ENCODE assay signal across 10 cellular contexts in genomic region chr18:5894613-5895299, GRCh38. TPM values are rescaled to one million over a fixed set of nuclear protein-coding genes. Genes with fewer than 3 reads are reported as not detected.
DNase-seq lines count a peak whose midpoint lies in the region; ATAC-seq, FAIRE-seq and TF ChIP-seq lines count a peak whose summit lies in the region.
"Had no signal": no experiment of that assay in that cellular context is flagged by ENCODE, and none has a peak within 500 bp of the region (broad histone marks: within the 10 kb centered on the region; RNA-seq: fewer than 3 reads in every experiment).

No MANE protein-coding gene starts in this region.

- CTCF ChIA-PET in activated naive CD4-positive, alpha-beta T cell treated with anti-CD3 and anti-CD28 coated beads for 36 hours (lab: Charles Lee): interaction anchor here (0.7 kb wide), 1 partner anchor 833 kb away, joined by 3 read pairs; no protein-coding TSS in a partner anchor

- in situ Hi-C loops in astrocyte of the cerebellum (cut with HindIII; ENCODE audit: low sequenced_read_pairs): no loop called here

- intact Hi-C loops in activated naive CD4-positive, alpha-beta T cell treated with anti-CD3 and anti-CD28 coated beads for 36 hours (cut with micrococcal nuclease): loop anchor here (5.0 kb wide), 2 partner anchors 78 to 262 kb away; no protein-coding TSS in a partner anchor
- intact Hi-C loops in lower lobe of right lung (cut with DNase I): no loop called here

- H3K9me3 ChIP-seq in lower lobe of right lung: no peaks in the 10 kb centered on the region

- peak in 1 of 2 donors; percentile 3 for ATAC-seq in lower lobe of right lung
- ATAC-seq in GM18520 (IDR thresholded peaks at IDR 0.05; ENCODE audit: unreplicated experiment): no peak

- no peaks in the 10 kb centered on the region for H3K9me3 Mint-ChIP-seq in activated naive CD4-positive, alpha-beta T cell treated with anti-CD3 and anti-CD28 coated beads for 36 hours
- no peaks in the 10 kb centered on the region for H3K9me3 Mint-ChIP-seq in type B pancreatic cell

- no peak for TF ChIP-seq CTCF in astrocyte of the cerebellum (IDR thresholded peaks at IDR 0.05; ENCODE audit: low read depth, low read length, missing control alignments)
- TF ChIP-seq CTCF in lower lobe of right lung (IDR thresholded peaks at IDR 0.05): no peak
- no peak for TF ChIP-seq CTCF in type B pancreatic cell (conservative IDR thresholded peaks at IDR 0.05)

- no peak overlapping the region for H3K27ac ChIP-seq in lower lobe of right lung

- peaks cover 12% of the 10 kb centered on the region for H3K4me1 ChIP-seq in lower lobe of right lung

- H3K27me3 ChIP-seq in lower lobe of right lung (ENCODE audit: low read depth): peaks cover 67% of the 10 kb centered on the region

- H3K4me1 Mint-ChIP-seq in activated naive CD4-positive, alpha-beta T cell treated with anti-CD3 and anti-CD28 coated beads for 36 hours (ENCODE audit: low read depth): peaks cover 9% of the 10 kb centered on the region
- H3K4me1 Mint-ChIP-seq in type B pancreatic cell (ENCODE audit: unreplicated experiment): peaks cover 25% of the 10 kb centered on the region

- H3K36me3 ChIP-seq in lower lobe of right lung: no peaks in the 10 kb centered on the region

- no peaks in the 10 kb centered on the region for H3K36me3 Mint-ChIP-seq in activated naive CD4-positive, alpha-beta T cell treated with anti-CD3 and anti-CD28 coated beads for 36 hours (ENCODE audit: low read depth)
- peaks cover 8% of the 10 kb centered on the region for H3K36me3 Mint-ChIP-seq in type B pancreatic cell

- peaks cover 63% of the 10 kb centered on the region for H3K27me3 Mint-ChIP-seq in activated naive CD4-positive, alpha-beta T cell treated with anti-CD3 and anti-CD28 coated beads for 36 hours (ENCODE audit: low read depth)
- peaks cover 63% of the 10 kb centered on the region for H3K27me3 Mint-ChIP-seq in type B pancreatic cell

- DNase-seq in activated naive CD4-positive, alpha-beta T cell treated with anti-CD3 and anti-CD28 coated beads for 36 hours: peak; percentile 4
- DNase-seq in activated naive CD4-positive, alpha-beta T cell (lab: John Stamatoyannopoulos, UW): no peak
- no peak for DNase-seq in astrocyte of the cerebellum (ENCODE audit: low read depth)
- no peak for DNase-seq in lower lobe of right lung
- no peak for DNase-seq in type B pancreatic cell (ENCODE audit: extremely low spot score, unreplicated experiment)
- no peak for DNase-seq in AML-193 (lab: John Stamatoyannopoulos, UW)
- no peak for DNase-seq in RCC 7860 (ENCODE audit: low spot score)

- no peak overlapping the region for H3K4me3 Mint-ChIP-seq in activated naive CD4-positive, alpha-beta T cell treated with anti-CD3 and anti-CD28 coated beads for 36 hours
- peak overlapping the region; percentile 90 for H3K4me3 Mint-ChIP-seq in type B pancreatic cell

- no peak for FAIRE-seq in RCC 7860 (lab: Jason Lieb, UNC)
- FAIRE-seq: G401.6, TTC549 had no signal

- H3K27ac Mint-ChIP-seq in activated naive CD4-positive, alpha-beta T cell treated with anti-CD3 and anti-CD28 coated beads for 36 hours: no peak overlapping the region
- peak overlapping the region; percentile 85 for H3K27ac Mint-ChIP-seq in type B pancreatic cell

- H3K4me3 ChIP-seq in astrocyte of the cerebellum (ENCODE audit: low read depth, low read length) (peak overlapping the region; percentile 70), lower lobe of right lung (peak overlapping the region; percentile 51)

RNA-seq across cellular contexts. Expression of gene TMEM200C, which starts 0.6 kb away (rescaled TPM):
- total RNA-seq in activated naive CD4-positive, alpha-beta T cell treated with anti-CD3 and anti-CD28 coated beads for 36 hours: not detected
- total RNA-seq in lower lobe of right lung (0.50 TPM), type B pancreatic cell (ENCODE audit: low replicate concordance) (3.0 and 26.1 TPM in 2 replicates)
